In the genomic region with DNA sequence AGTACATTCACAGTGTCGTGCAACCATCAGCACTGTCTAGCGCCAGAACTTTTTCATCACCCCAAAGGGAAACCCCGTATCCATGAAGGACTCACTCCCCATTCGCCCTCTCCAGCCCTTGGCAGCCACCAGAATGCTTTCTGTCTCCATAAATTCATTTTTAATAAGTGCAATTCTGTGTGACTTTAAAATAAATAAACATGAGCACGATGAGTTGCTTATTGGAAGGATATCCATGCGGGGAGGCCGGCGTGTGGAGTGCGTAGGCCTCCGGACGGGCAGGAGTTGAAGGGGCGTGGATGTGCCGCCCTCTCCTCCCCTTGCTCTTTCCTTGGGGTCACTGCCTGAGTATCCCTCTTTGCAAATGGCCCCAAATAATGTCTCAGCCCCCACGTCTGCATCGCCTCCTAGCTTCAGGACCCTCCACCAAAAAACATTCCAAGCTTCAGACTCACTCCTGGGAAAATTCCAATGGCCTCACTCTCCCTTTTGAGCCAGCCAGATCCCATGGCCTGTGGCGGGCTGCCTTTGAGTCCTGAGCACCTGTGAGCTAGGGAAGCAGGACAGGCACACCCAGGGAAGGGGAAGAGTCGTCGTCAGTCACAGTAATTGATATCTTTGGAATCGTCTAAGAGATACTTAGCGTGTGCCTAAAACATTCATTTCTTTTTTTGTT, we compare ENCODE assay signal across 12 cellular contexts.
A peak's percentile ranks its signal among the peaks of the same experiment; 100 is the strongest.
DNase-seq lines count a peak whose midpoint lies in the region; ATAC-seq, FAIRE-seq and TF ChIP-seq lines count a peak whose summit lies in the region.
"Had no signal": no experiment of that assay in that cellular context is flagged by ENCODE, and none has a peak within 500 bp of the region (broad histone marks: within the 10 kb centered on the region; RNA-seq: fewer than 3 reads in every experiment).

No MANE protein-coding gene starts in this region.

- peak overlapping the region; percentile 69 for H3K9ac ChIP-seq in GM12878 (ENCODE audit: control insufficient read depth, insufficient read depth, low read length)

- peaks cover 4% of the 10 kb centered on the region; the same call in 1 of the 2 replicates for H4K20me1 ChIP-seq in GM23338 (replicated peaks; ENCODE audit: insufficient read depth)
- H4K20me1 ChIP-seq in GM12878 (ENCODE audit: control insufficient read depth, insufficient read depth): no peaks in the 10 kb centered on the region

- no peaks in the 10 kb centered on the region; the same call in 2 of the 3 replicates for H3K36me3 Mint-ChIP-seq in GM23338 (ENCODE audit: low read depth)
- peaks cover 0 to 6% of the 10 kb centered on the region in 2 donors for H3K36me3 Mint-ChIP-seq in naive B cell

- POLR2A ChIA-PET in GM12878 (lab: Charles Lee): interaction anchor here (0.5 to 6.3 kb wide), 4 partner anchors 10 to 718 kb away, joined by 3 to 41 read pairs (median 6); no protein-coding TSS in a partner anchor

- H3K27me3 Mint-ChIP-seq in GM23338 (ENCODE audit: insufficient read depth, low read depth, poor library complexity) (peaks cover 21% of the 10 kb centered on the region), naive B cell (no peaks in the 10 kb centered on the region)

- H3K36me3 ChIP-seq in GM23338 (ENCODE audit: insufficient read depth) (no peaks in the 10 kb centered on the region), GM12878 (ENCODE audit: control insufficient read depth in 2 of 2, insufficient read depth in 2 of 2, low read length in 1 of 2) (peaks cover 0 to 5% of the 10 kb centered on the region in 2 experiments; a peak in 2 of 4 replicates)
- H3K36me3 ChIP-seq: adrenal gland had no signal

- H3K4me2 ChIP-seq in GM23338 (no peak overlapping the region), GM12878 (ENCODE audit: control insufficient read depth, insufficient read depth) (peak overlapping the region; percentile 77)

- ATAC-seq in GM23338 (no peak), GM12878 (no peak), naive B cell (ENCODE audit: low read depth in 2 of 2) (no peak), GM18519 (IDR thresholded peaks at IDR 0.05; ENCODE audit: low FRiP score, unreplicated experiment) (no peak)

- H2AFZ ChIP-seq in GM23338: no peak overlapping the region
- H2AFZ ChIP-seq in GM12878 (ENCODE audit: control insufficient read depth, low read depth, low read length): no peak overlapping the region

- SMC1A ChIA-PET in GM12878 (lab: Charles Lee; ENCODE audit: uncharacterized antibody, unreplicated experiment): interaction anchor here (1.2 to 1.3 kb wide), 2 partner anchors 16 to 28 kb away, joined by 3 to 4 read pairs; no protein-coding TSS in a partner anchor

- no peak for TF ChIP-seq POLR2A in GM12878 (IDR thresholded peaks at IDR 0.05; ENCODE audit: low read depth, low read length)

- no peak overlapping the region for H3K4me3 Mint-ChIP-seq in GM23338
- peak overlapping the region; percentile 59 to 100 (median 86) for H3K4me3 Mint-ChIP-seq in naive B cell

- no TSS peak for BruUV-seq in GM12878 (replicated peaks; lab: Mats Ljungman, UMichigan)

- H3K27ac ChIP-seq in GM23338 (ENCODE audit: low read depth): no peak overlapping the region
- H3K27ac ChIP-seq in GM12878 (ENCODE audit: control insufficient read depth, insufficient read depth): peak overlapping the region; percentile 96

- H3K4me1 Mint-ChIP-seq in GM23338 (peaks cover 40% of the 10 kb centered on the region), naive B cell (peaks cover 70 to 87% (median 81%) of the 10 kb centered on the region in 3 donors)

- CTCF ChIA-PET in GM12878 (lab: Yijun Ruan, JAX): no interaction called here

- FAIRE-seq in GM12878 (lab: Jason Lieb, UNC): no peak
- FAIRE-seq: GM18507 had no signal

- DNase-seq in AG08396 (ENCODE audit: low spot score) (peak; percentile 56), GM23338 (ENCODE audit: low spot score) (no peak), GM12878 (ENCODE audit: low read depth, low spot score) (no peak), naive B cell (no peak), activated gamma-delta T cell (lab: John Stamatoyannopoulos, UW) (no peak), SW 1271 (lab: John Stamatoyannopoulos, UW) (no peak), RKO (ENCODE audit: low spot score) (no peak)
- DNase-seq: adrenal gland, Caco-2, NCI-H1048 had no signal

- H3K27me3 ChIP-seq in GM23338 (ENCODE audit: insufficient read depth): no peaks in the 10 kb centered on the region
- H3K27me3 ChIP-seq in GM12878 (replicated peaks in 1 of 2; ENCODE audit: control insufficient read depth in 2 of 2, insufficient read depth in 2 of 2, low read length in 1 of 2): no peaks in the 10 kb centered on the region
- H3K27me3 ChIP-seq: adrenal gland had no signal

- intact Hi-C loops in GM12878 (cut with micrococcal nuclease; ENCODE audit: unreplicated experiment): loop anchor here (10.0 kb wide), 1 partner anchor 708 kb away; no protein-coding TSS in a partner anchor

- H3K9me3 Mint-ChIP-seq in GM23338 (no peaks in the 10 kb centered on the region), naive B cell (no peaks in the 10 kb centered on the region)

- in situ Hi-C loops in GM12878 (cut with MboI): loop anchor here (25.0 kb wide), 1 partner anchor 110 kb away; no protein-coding TSS in a partner anchor

- H3K4me3 ChIP-seq in GM23338 (no peak overlapping the region), GM12878 (peak overlapping the region; percentile 52; the same call in 1 of the 2 replicates)
- H3K4me3 ChIP-seq: adrenal gland had no signal

- TF ChIP-seq EP300 in GM12878 (IDR thresholded peaks at IDR 0.05; ENCODE audit: borderline replicate concordance in 1 of 2, control insufficient read depth in 1 of 2, low read depth in 2 of 2, low read length in 2 of 2): no peak

- peak overlapping the region; percentile 15; the same call in 1 of the 2 replicates for H3K27ac Mint-ChIP-seq in GM23338
- peak overlapping the region; percentile 97 to 100 (median 100) for H3K27ac Mint-ChIP-seq in naive B cell

- 93% methylated on average over 20 of the region's 20 CpGs for WGBS in GM12878 (ENCODE audit: insufficient coverage, insufficient replicate concordance, low lambda C conversion rate, missing lambda C conversion rate)

- RAD21 ChIA-PET in GM12878 (lab: Charles Lee; ENCODE audit: unreplicated experiment): interaction anchor here (1.2 kb wide), 1 partner anchor 17 kb away, joined by 3 read pairs; no protein-coding TSS in a partner anchor

- no peak for TF ChIP-seq RAD21 in GM12878 (IDR thresholded peaks at IDR 0.05; ENCODE audit: insufficient read depth, low read depth, low read length)

- H3K9me3 ChIP-seq in GM12878 (replicated peaks; ENCODE audit: control insufficient read depth, insufficient read depth, low read length): no peaks in the 10 kb centered on the region
- H3K9me3 ChIP-seq: adrenal gland, Caco-2 had no signal

- H3K4me1 ChIP-seq in GM23338 (ENCODE audit: insufficient read depth) (peaks cover 20% of the 10 kb centered on the region; the same call in 1 of the 2 replicates), GM12878 (ENCODE audit: control insufficient read depth, insufficient read depth, low read length) (peaks cover 74% of the 10 kb centered on the region)

- H3K79me2 ChIP-seq in GM23338 (replicated peaks; ENCODE audit: insufficient read depth): peaks cover 51% of the 10 kb centered on the region
- peaks cover 76% of the 10 kb centered on the region for H3K79me2 ChIP-seq in GM12878 (ENCODE audit: control insufficient read depth, insufficient read depth, low read length)

- TF ChIP-seq CTCF in GM23338 (conservative IDR thresholded peaks at IDR 0.05; ENCODE audit: low read depth in 2 of 2) (no peak), GM12878 (IDR thresholded peaks at IDR 0.05 in 2 of 3, conservative IDR thresholded peaks at IDR 0.05 in 1 of 3; ENCODE audit: control insufficient read depth in 2 of 3, extremely low read depth in 1 of 3, insufficient read depth in 1 of 3, low read depth in 3 of 3, low read length in 3 of 3) (no peak)

- peaks cover 3% of the 10 kb centered on the region; the same call in 1 of the 2 replicates for H3F3A ChIP-seq in GM23338 (replicated peaks; ENCODE audit: low read depth)

- no peaks in the 10 kb centered on the region for H3K9me2 ChIP-seq in GM23338 (ENCODE audit: insufficient read depth)

TF ChIP-seq in GM23338, 12 proteins besides CTCF, POLR2A, EP300 and RAD21 (continues in another document):
- TF ChIP-seq ZNF114 (CRISPR knock-in tag; IDR thresholded peaks at IDR 0.05): no peak
- no peak for TF ChIP-seq EZH2phosphoT487 (IDR thresholded peaks at IDR 0.05; ENCODE audit: unreplicated experiment)
- no peak for TF ChIP-seq JUNB (IDR thresholded peaks at IDR 0.05; ENCODE audit: unreplicated experiment)
- no peak for TF ChIP-seq ETS1 (IDR thresholded peaks at IDR 0.05)
- no peak for TF ChIP-seq NANOG (IDR thresholded peaks at IDR 0.05; ENCODE audit: borderline replicate concordance)
- no peak for TF ChIP-seq CREB1 (CRISPR knock-in tag; IDR thresholded peaks at IDR 0.05; ENCODE audit: low read depth)
- no peak for TF ChIP-seq EZH2 (IDR thresholded peaks at IDR 0.05; ENCODE audit: low read depth, unreplicated experiment)

TF ChIP-seq in GM12878, 131 proteins besides CTCF, POLR2A, EP300 and RAD21:
- TF ChIP-seq POU2F2 (IDR thresholded peaks at IDR 0.05; ENCODE audit: borderline replicate concordance, low read depth, low read length) (0 out of 3 replicates have a peak, but pooled peaks have one; percentile 1), IKZF1 (conservative IDR thresholded peaks at IDR 0.05) (0 out of 2 replicates have a peak, but pooled peaks have one; percentile 4), BMI1 (IDR thresholded peaks at IDR 0.05; ENCODE audit: borderline replicate concordance) (no peak)
TF ChIP-seq in GM12878: peak in this region for 2.
